ENCODE assay signal across 26 cellular contexts in the genomic region with DNA sequence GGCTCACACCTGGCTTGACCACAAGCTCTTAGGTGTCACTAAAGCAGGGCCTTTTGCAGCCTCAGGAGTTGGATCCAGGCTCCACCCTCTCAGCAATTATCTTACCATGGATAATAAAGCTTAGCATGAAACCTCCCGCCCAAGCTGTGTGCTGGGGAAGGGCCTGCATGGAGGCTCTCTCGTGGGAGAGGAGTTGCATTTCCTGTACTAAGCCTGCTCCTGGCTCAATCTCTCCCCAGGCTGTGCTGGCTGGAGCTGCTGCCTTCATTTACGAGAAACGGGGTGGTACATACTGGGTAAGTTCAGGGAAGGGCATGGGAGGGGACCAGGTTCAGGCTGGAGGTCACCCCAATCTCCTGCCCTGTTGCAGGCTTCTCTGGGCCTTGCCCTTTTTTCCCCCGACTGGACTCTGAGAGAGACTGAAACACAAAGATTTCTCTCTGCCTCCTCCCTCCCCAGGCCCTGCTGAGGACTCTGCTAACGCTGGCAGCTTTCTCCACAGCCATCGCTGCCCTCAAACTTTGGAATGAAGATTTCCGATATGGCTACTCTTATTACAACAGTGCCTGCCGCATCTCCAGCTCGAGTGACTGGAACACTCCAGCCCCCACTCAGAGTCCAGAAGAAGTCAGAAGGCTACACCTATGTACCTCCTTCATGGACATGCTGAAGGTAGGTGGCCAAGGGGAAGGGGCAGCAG. TPM values are rescaled to one million over a fixed set of nuclear protein-coding genes. Genes with fewer than 3 reads are reported as not detected.
DNase-seq lines count a peak whose midpoint lies in the region; ATAC-seq and TF ChIP-seq lines count a peak whose summit lies in the region.
"Had no signal": no experiment of that assay in that cellular context is flagged by ENCODE, and none has a peak within 500 bp of the region (broad histone marks: within the 10 kb centered on the region; RNA-seq: fewer than 3 reads in every experiment).

No MANE protein-coding gene starts in this region.

- POLR2A ChIA-PET in CD4-positive, alpha-beta T cell (lab: Charles Lee): no interaction called here

- H3K9me3 Mint-ChIP-seq in nephron progenitor cell: peaks cover 35% of the 10 kb centered on the region
- peaks cover 9% of the 10 kb centered on the region for H3K9me3 Mint-ChIP-seq in CD4-positive, alpha-beta T cell

- H4K20me1 ChIP-seq in OCI-LY3 (ENCODE audit: insufficient read depth, low read length): no peaks in the 10 kb centered on the region

- H3K4me2 ChIP-seq in OCI-LY3 (ENCODE audit: low read length): no peak overlapping the region
- H3K4me2 ChIP-seq: A549 had no signal

- DNase-seq in NCI-H82 (lab: John Stamatoyannopoulos, UW) (peak; percentile 42), NCI-H82 treated with DMSO at 0.1 percent for 48 hours (lab: John Stamatoyannopoulos, UW; ENCODE audit: unreplicated experiment) (no peak), NB4 (ENCODE audit: low read depth) (peak; percentile 61), nephron progenitor cell (no peak), MV-4-11 (lab: John Stamatoyannopoulos, UW) (no peak), DMS79 treated with DMSO at 0.1 percent for 48 hours (lab: John Stamatoyannopoulos, UW) (no peak)
- no peak for DNase-seq in CD4-positive, alpha-beta T cell
- DNase-seq: anterior cingulate cortex; BE2C; Caco-2; cortex of kidney; islet precursor cell; NCI-H2029; NCI-H526; SHP77; stimulated activated CD8-positive, alpha-beta memory T cell treated with anti-CD3 and anti-CD28 coated beads, Interleukin-4, amount 100 ng/mL, for 48 hours; T-helper 9 cell had no signal

- no peaks in the 10 kb centered on the region for H3K27me3 ChIP-seq in OCI-LY3 (ENCODE audit: low read depth, low read length)
- H3K27me3 ChIP-seq in CD4-positive, alpha-beta T cell (ENCODE audit: control insufficient read depth, insufficient read depth, low read length): peaks cover 57% of the 10 kb centered on the region
- H3K27me3 ChIP-seq: BE2C had no signal

- H3K27ac ChIP-seq in OCI-LY3 (ENCODE audit: low read length): no peak overlapping the region
- no peak overlapping the region for H3K27ac ChIP-seq in CD4-positive, alpha-beta T cell (ENCODE audit: low read depth, low read length)
- H3K27ac ChIP-seq: A549 had no signal

- no peak for ATAC-seq in CD4-positive, alpha-beta T cell (ENCODE audit: poor library complexity)
- ATAC-seq: A549; activated naive CD4-positive, alpha-beta T cell treated with anti-CD3 and anti-CD28 coated beads, Interleukin-2, amount 50 U/mL, for 72 hours; activated T-helper 17 cell treated with anti-CD3 and anti-CD28 coated beads, Interleukin-2, amount 50 U/mL, for 72 hours; gastroesophageal sphincter; WTC11 had no signal

- H3K36me3 ChIP-seq in OCI-LY3 (replicated peaks; ENCODE audit: low read depth, low read length): no peaks in the 10 kb centered on the region
- H3K36me3 ChIP-seq: BE2C had no signal

- no peaks in the 10 kb centered on the region for H3K4me1 ChIP-seq in OCI-LY3 (ENCODE audit: low read length)
- H3K4me1 ChIP-seq: A549, BE2C had no signal

- peaks cover 15% of the 10 kb centered on the region for H3K36me3 Mint-ChIP-seq in nephron progenitor cell (ENCODE audit: low read depth)
- no peaks in the 10 kb centered on the region for H3K36me3 Mint-ChIP-seq in CD4-positive, alpha-beta T cell (ENCODE audit: low read depth)
- H3K36me3 Mint-ChIP-seq: type B pancreatic cell had no signal

- H2AFZ ChIP-seq in OCI-LY3 (ENCODE audit: low read depth, low read length): peak overlapping the region; percentile 51; the same call in 1 of the 2 replicates

- peak overlapping the region; percentile 23 for H3K4me3 Mint-ChIP-seq in nephron progenitor cell
- H3K4me3 Mint-ChIP-seq in CD4-positive, alpha-beta T cell: no peak overlapping the region
- H3K4me3 Mint-ChIP-seq: activated T-helper 17 cell treated with anti-CD3 and anti-CD28 coated beads, Interleukin-2, amount 50 U/mL, for 72 hours; WTC11 had no signal

- H3K9me3 ChIP-seq in OCI-LY3 (ENCODE audit: insufficient read depth, low read length): peaks cover 8% of the 10 kb centered on the region; the same call in 1 of the 2 replicates
- H3K9me3 ChIP-seq in CD4-positive, alpha-beta T cell (ENCODE audit: control insufficient read depth, low read length): peaks cover 13% of the 10 kb centered on the region
- H3K9me3 ChIP-seq: BE2C had no signal

- peaks cover 12% of the 10 kb centered on the region for H3K4me1 Mint-ChIP-seq in nephron progenitor cell
- peaks cover 18% of the 10 kb centered on the region for H3K4me1 Mint-ChIP-seq in CD4-positive, alpha-beta T cell (ENCODE audit: low read depth)
- H3K4me1 Mint-ChIP-seq: activated T-helper 17 cell treated with anti-CD3 and anti-CD28 coated beads, Interleukin-2, amount 50 U/mL, for 72 hours had no signal

- H3K9ac ChIP-seq in OCI-LY3 (ENCODE audit: low read length): no peak overlapping the region

- CTCF ChIA-PET in CD4-positive, alpha-beta T cell (lab: Charles Lee): no interaction called here

- no peak overlapping the region for H3K4me3 ChIP-seq in NB4 (ENCODE audit: low read depth, low read length)
- H3K4me3 ChIP-seq in OCI-LY3 (ENCODE audit: low read length): no peak overlapping the region
- H3K4me3 ChIP-seq: A549, gastroesophageal sphincter had no signal

- no peaks in the 10 kb centered on the region for H3K79me2 ChIP-seq in OCI-LY3 (ENCODE audit: low read length)

- no peak for TF ChIP-seq POLR2A in NB4 (IDR thresholded peaks at IDR 0.05; ENCODE audit: extremely low read depth, insufficient read length)

- TF ChIP-seq CTCF in NB4 (IDR thresholded peaks at IDR 0.05; ENCODE audit: low read depth, low read length) (no peak), OCI-LY3 (IDR thresholded peaks at IDR 0.05; ENCODE audit: low read depth, low read length) (no peak), nephron progenitor cell (IDR thresholded peaks at IDR 0.05) (no peak)
- no peak for TF ChIP-seq CTCF in CD4-positive, alpha-beta T cell (IDR thresholded peaks at IDR 0.05)

- no peak overlapping the region for H3K27ac Mint-ChIP-seq in nephron progenitor cell
- no peak overlapping the region for H3K27ac Mint-ChIP-seq in CD4-positive, alpha-beta T cell
- H3K27ac Mint-ChIP-seq: activated naive CD4-positive, alpha-beta T cell treated with anti-CD3 and anti-CD28 coated beads, Interleukin-2, amount 50 U/mL, for 72 hours; activated T-helper 17 cell treated with anti-CD3 and anti-CD28 coated beads, Interleukin-2, amount 50 U/mL, for 72 hours; progenitor cell of endocrine pancreas; type B pancreatic cell; WTC11 had no signal

- intact Hi-C loops in CD4-positive, alpha-beta T cell (cut with DNase I, micrococcal nuclease): no loop called here

- peaks cover 66% of the 10 kb centered on the region for H3K27me3 Mint-ChIP-seq in nephron progenitor cell (ENCODE audit: low read depth, poor library complexity)
- peaks cover 78% of the 10 kb centered on the region for H3K27me3 Mint-ChIP-seq in CD4-positive, alpha-beta T cell

RNA-seq across cellular contexts. Expression of a gene that starts 2.7 kb away (rescaled TPM):
- total RNA-seq in CD4-positive, alpha-beta T cell: not detected
- total RNA-seq: activated naive CD4-positive, alpha-beta T cell treated with anti-CD3 and anti-CD28 coated beads, Interleukin-2, amount 50 U/mL, for 72 hours; H4 had no signal

RNA-seq across cellular contexts. Expression of a gene that starts 3.1 kb away (rescaled TPM):
- not detected for total RNA-seq in CD4-positive, alpha-beta T cell
- total RNA-seq: activated naive CD4-positive, alpha-beta T cell treated with anti-CD3 and anti-CD28 coated beads, Interleukin-2, amount 50 U/mL, for 72 hours; activated T-helper 17 cell treated with anti-CD3 and anti-CD28 coated beads, Interleukin-2, amount 50 U/mL, for 72 hours had no signal

RNA-seq across cellular contexts. Expression of a gene that starts 49.0 kb away (rescaled TPM):
- not detected for total RNA-seq in CD4-positive, alpha-beta T cell
- total RNA-seq: activated naive CD4-positive, alpha-beta T cell treated with anti-CD3 and anti-CD28 coated beads, Interleukin-2, amount 50 U/mL, for 72 hours; activated T-helper 17 cell treated with anti-CD3 and anti-CD28 coated beads, Interleukin-2, amount 50 U/mL, for 72 hours had no signal

Comparison
In these comparisons a context has a peak if more than half of its experiments do, and no peak if none do; other contexts are left out.
1. DNase-seq: peak in NCI-H82 (single experiment) and NB4 (single experiment); none in NCI-H82 treated with DMSO at 0.1 percent for 48 hours (single experiment), nephron progenitor cell (single experiment), CD4-positive, alpha-beta T cell (0 of 10), MV-4-11 (single experiment) and DMS79 treated with DMSO at 0.1 percent for 48 hours (single experiment).